1 cellular context compared by ENCODE assay signal in genomic region chr4:56387023-56388001, GRCh38.
TF ChIP-seq lines count a peak whose summit lies in the region.

AASDH (minus strand) TSS chr4:56387491; CDS start chr4:56384299, 3,192 bp downstream.

TF ChIP-seq in K562, 482 proteins besides CTCF, POLR2A, EP300 and RAD21 (continued from another document and continues in another):
- TF ChIP-seq PRDM10 (IDR thresholded peaks at IDR 0.05; ENCODE audit: partially characterized antibody) = peak; percentile 50
- no peak for TF ChIP-seq CBFB (CRISPR knock-in tag; IDR thresholded peaks at IDR 0.05)
- no peak for TF ChIP-seq HDAC6 (IDR thresholded peaks at IDR 0.05; ENCODE audit: low read depth, low read length)
- no peak for TF ChIP-seq ZNF431 (CRISPR knock-in tag; IDR thresholded peaks at IDR 0.05)
- peak; percentile 79 for TF ChIP-seq AFF4 (CRISPR knock-in tag; IDR thresholded peaks at IDR 0.05)
- TF ChIP-seq, protein P1, sequence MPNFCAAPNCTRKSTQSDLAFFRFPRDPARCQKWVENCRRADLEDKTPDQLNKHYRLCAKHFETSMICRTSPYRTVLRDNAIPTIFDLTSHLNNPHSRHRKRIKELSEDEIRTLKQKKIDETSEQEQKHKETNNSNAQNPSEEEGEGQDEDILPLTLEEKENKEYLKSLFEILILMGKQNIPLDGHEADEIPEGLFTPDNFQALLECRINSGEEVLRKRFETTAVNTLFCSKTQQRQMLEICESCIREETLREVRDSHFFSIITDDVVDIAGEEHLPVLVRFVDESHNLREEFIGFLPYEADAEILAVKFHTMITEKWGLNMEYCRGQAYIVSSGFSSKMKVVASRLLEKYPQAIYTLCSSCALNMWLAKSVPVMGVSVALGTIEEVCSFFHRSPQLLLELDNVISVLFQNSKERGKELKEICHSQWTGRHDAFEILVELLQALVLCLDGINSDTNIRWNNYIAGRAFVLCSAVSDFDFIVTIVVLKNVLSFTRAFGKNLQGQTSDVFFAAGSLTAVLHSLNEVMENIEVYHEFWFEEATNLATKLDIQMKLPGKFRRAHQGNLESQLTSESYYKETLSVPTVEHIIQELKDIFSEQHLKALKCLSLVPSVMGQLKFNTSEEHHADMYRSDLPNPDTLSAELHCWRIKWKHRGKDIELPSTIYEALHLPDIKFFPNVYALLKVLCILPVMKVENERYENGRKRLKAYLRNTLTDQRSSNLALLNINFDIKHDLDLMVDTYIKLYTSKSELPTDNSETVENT (CRISPR knock-in tag; IDR thresholded peaks at IDR 0.05) = peak; percentile 7; the same call in 1 of the 2 replicates
- TF ChIP-seq, protein P2, sequence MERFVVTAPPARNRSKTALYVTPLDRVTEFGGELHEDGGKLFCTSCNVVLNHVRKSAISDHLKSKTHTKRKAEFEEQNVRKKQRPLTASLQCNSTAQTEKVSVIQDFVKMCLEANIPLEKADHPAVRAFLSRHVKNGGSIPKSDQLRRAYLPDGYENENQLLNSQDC (CRISPR knock-in tag; IDR thresholded peaks at IDR 0.05) = 0 out of 2 replicates have a peak, but pooled peaks have one; percentile 7
- no peak for TF ChIP-seq PTBP1 (IDR thresholded peaks at IDR 0.05; ENCODE audit: low read depth, low read length)
- TF ChIP-seq NCOA4 (IDR thresholded peaks at IDR 0.05; ENCODE audit: partially characterized antibody) = no peak
- no peak for TF ChIP-seq HDAC2 (IDR thresholded peaks at IDR 0.05)
- no peak for TF ChIP-seq ELF2 (CRISPR knock-in tag; IDR thresholded peaks at IDR 0.05)
- TF ChIP-seq ZNF436 (CRISPR knock-in tag; IDR thresholded peaks at IDR 0.05) = no peak
- no peak for TF ChIP-seq EHMT2 (IDR thresholded peaks at IDR 0.05)
- TF ChIP-seq ZNF23 (CRISPR knock-in tag; IDR thresholded peaks at IDR 0.05) = no peak
- TF ChIP-seq BRCA1 (IDR thresholded peaks at IDR 0.05) = no peak
- no peak for TF ChIP-seq BRCA1 (CRISPR knock-in tag; IDR thresholded peaks at IDR 0.05)
- peak in 1 of 2 experiments; percentile 35; a peak in 1 of 4 replicates for TF ChIP-seq ZMIZ1 (IDR thresholded peaks at IDR 0.05; ENCODE audit: low read depth in 2 of 2, low read length in 2 of 2)
- TF ChIP-seq U2AF2 (optimal IDR thresholded peaks at IDR 0.05; ENCODE audit: low read depth, low read length) = no peak
- TF ChIP-seq, protein P3, sequence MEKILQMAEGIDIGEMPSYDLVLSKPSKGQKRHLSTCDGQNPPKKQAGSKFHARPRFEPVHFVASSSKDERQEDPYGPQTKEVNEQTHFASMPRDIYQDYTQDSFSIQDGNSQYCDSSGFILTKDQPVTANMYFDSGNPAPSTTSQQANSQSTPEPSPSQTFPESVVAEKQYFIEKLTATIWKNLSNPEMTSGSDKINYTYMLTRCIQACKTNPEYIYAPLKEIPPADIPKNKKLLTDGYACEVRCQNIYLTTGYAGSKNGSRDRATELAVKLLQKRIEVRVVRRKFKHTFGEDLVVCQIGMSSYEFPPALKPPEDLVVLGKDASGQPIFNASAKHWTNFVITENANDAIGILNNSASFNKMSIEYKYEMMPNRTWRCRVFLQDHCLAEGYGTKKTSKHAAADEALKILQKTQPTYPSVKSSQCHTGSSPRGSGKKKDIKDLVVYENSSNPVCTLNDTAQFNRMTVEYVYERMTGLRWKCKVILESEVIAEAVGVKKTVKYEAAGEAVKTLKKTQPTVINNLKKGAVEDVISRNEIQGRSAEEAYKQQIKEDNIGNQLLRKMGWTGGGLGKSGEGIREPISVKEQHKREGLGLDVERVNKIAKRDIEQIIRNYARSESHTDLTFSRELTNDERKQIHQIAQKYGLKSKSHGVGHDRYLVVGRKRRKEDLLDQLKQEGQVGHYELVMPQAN (IDR thresholded peaks at IDR 0.05; ENCODE audit: borderline replicate concordance) = peak; percentile 89
- 0 out of 2 replicates have a peak, but pooled peaks have one; percentile 11 for TF ChIP-seq DPF2 (IDR thresholded peaks at IDR 0.05)
- no peak for TF ChIP-seq SMAD3 (CRISPR knock-in tag; conservative IDR thresholded peaks at IDR 0.05)
- no peak for TF ChIP-seq CBX8 (IDR thresholded peaks at IDR 0.05; ENCODE audit: borderline replicate concordance, extremely low read depth, low read depth, low read length, poor library complexity, severe bottlenecking)
- no peak for TF ChIP-seq ZNF140 (CRISPR knock-in tag; IDR thresholded peaks at IDR 0.05)
- no peak for TF ChIP-seq FOXA1 (IDR thresholded peaks at IDR 0.05; ENCODE audit: borderline replicate concordance)
- peak; percentile 46; the same call in 1 of the 2 replicates for TF ChIP-seq E2F5 (CRISPR knock-in tag; IDR thresholded peaks at IDR 0.05)
- TF ChIP-seq FOXP4 (CRISPR knock-in tag; IDR thresholded peaks at IDR 0.05; ENCODE audit: borderline replicate concordance) = 0 out of 2 replicates have a peak, but pooled peaks have one; percentile 55
- TF ChIP-seq DACH1 (IDR thresholded peaks at IDR 0.05; ENCODE audit: partially characterized antibody) = no peak
- TF ChIP-seq, protein P4, sequence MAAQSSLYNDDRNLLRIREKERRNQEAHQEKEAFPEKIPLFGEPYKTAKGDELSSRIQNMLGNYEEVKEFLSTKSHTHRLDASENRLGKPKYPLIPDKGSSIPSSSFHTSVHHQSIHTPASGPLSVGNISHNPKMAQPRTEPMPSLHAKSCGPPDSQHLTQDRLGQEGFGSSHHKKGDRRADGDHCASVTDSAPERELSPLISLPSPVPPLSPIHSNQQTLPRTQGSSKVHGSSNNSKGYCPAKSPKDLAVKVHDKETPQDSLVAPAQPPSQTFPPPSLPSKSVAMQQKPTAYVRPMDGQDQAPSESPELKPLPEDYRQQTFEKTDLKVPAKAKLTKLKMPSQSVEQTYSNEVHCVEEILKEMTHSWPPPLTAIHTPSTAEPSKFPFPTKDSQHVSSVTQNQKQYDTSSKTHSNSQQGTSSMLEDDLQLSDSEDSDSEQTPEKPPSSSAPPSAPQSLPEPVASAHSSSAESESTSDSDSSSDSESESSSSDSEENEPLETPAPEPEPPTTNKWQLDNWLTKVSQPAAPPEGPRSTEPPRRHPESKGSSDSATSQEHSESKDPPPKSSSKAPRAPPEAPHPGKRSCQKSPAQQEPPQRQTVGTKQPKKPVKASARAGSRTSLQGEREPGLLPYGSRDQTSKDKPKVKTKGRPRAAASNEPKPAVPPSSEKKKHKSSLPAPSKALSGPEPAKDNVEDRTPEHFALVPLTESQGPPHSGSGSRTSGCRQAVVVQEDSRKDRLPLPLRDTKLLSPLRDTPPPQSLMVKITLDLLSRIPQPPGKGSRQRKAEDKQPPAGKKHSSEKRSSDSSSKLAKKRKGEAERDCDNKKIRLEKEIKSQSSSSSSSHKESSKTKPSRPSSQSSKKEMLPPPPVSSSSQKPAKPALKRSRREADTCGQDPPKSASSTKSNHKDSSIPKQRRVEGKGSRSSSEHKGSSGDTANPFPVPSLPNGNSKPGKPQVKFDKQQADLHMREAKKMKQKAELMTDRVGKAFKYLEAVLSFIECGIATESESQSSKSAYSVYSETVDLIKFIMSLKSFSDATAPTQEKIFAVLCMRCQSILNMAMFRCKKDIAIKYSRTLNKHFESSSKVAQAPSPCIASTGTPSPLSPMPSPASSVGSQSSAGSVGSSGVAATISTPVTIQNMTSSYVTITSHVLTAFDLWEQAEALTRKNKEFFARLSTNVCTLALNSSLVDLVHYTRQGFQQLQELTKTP (IDR thresholded peaks at IDR 0.05; ENCODE audit: low read depth in 1 of 2, partially characterized antibody in 2 of 2) = no peak
- TF ChIP-seq, protein P5, sequence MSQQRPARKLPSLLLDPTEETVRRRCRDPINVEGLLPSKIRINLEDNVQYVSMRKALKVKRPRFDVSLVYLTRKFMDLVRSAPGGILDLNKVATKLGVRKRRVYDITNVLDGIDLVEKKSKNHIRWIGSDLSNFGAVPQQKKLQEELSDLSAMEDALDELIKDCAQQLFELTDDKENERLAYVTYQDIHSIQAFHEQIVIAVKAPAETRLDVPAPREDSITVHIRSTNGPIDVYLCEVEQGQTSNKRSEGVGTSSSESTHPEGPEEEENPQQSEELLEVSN (IDR thresholded peaks at IDR 0.05; ENCODE audit: borderline replicate concordance in 1 of 2, extremely low read depth in 1 of 2, insufficient read depth in 1 of 2, insufficient read length in 1 of 2, low read depth in 1 of 2, low read length in 1 of 2, poor library complexity in 1 of 2, severe bottlenecking in 1 of 2) = peak; percentile 28 to 60
- TF ChIP-seq BMI1 (IDR thresholded peaks at IDR 0.05; ENCODE audit: low read length) = no peak
